ENCODE assay signal across 19 cellular contexts in genomic region chr3:154872089-154872488, GRCh38.
DNase-seq lines count a peak whose midpoint lies in the region; ATAC-seq and TF ChIP-seq lines count a peak whose summit lies in the region.
"Had no signal": no experiment of that assay in that cellular context is flagged by ENCODE, and none has a peak within 500 bp of the region (broad histone marks: within the 10 kb centered on the region; RNA-seq: fewer than 3 reads in every experiment).

No MANE protein-coding gene starts in this region.

- H3K4me1 ChIP-seq in uterus, result no peaks in the 10 kb centered on the region

- peaks cover 6% of the 10 kb centered on the region for H3K4me1 Mint-ChIP-seq in nephron
- H3K4me1 Mint-ChIP-seq in activated T-helper 2 cell treated with anti-CD3 and anti-CD28 coated beads, Interferon-gamma antibody, Interleukin-2, Interleukin-4, amounts not matched to agents 10 μg/mL and 5 μg/mL and 100 μg/mL, durations not matched to agents 14 hours and 24 hours and 36 hours (ENCODE audit: low read depth), result no peaks in the 10 kb centered on the region

- no peak for ATAC-seq in activated naive CD4-positive, alpha-beta T cell treated with anti-CD3 and anti-CD28 coated beads, Interleukin-2, amount 50 U/mL, for 72 hours
- ATAC-seq: HepG2, PC-3 had no signal

- no peaks in the 10 kb centered on the region for H3K9me3 Mint-ChIP-seq in nephron
- no peaks in the 10 kb centered on the region for H3K9me3 Mint-ChIP-seq in activated T-helper 2 cell treated with anti-CD3 and anti-CD28 coated beads, Interferon-gamma antibody, Interleukin-2, Interleukin-4, amounts not matched to agents 10 μg/mL and 5 μg/mL and 100 μg/mL, durations not matched to agents 14 hours and 24 hours and 36 hours
- peaks cover 4 to 9% of the 10 kb centered on the region in 2 donors for H3K9me3 Mint-ChIP-seq in activated naive CD4-positive, alpha-beta T cell treated with anti-CD3 and anti-CD28 coated beads, Interleukin-2, amount 50 U/mL, for 72 hours
- H3K9me3 Mint-ChIP-seq: HFFc6 had no signal

- no peak overlapping the region for H3K4me3 Mint-ChIP-seq in nephron
- no peak overlapping the region for H3K4me3 Mint-ChIP-seq in activated T-helper 2 cell treated with anti-CD3 and anti-CD28 coated beads, Interferon-gamma antibody, Interleukin-2, Interleukin-4, amounts not matched to agents 10 μg/mL and 5 μg/mL and 100 μg/mL, durations not matched to agents 14 hours and 24 hours and 36 hours (ENCODE audit: low read depth)
- H3K4me3 Mint-ChIP-seq: CD14-positive monocyte, HFFc6 had no signal

- peak; percentile 6 for DNase-seq in DMS153 (lab: John Stamatoyannopoulos, UW)
- DNase-seq in DMS153 treated with DMSO at 0.1 percent for 48 hours (lab: John Stamatoyannopoulos, UW; ENCODE audit: unreplicated experiment), result no peak
- peak; percentile 93 for DNase-seq in amniotic epithelial cell (ENCODE audit: low read depth)
- DNase-seq in NCI-H524 treated with DMSO at 0.1 percent for 48 hours (lab: John Stamatoyannopoulos, UW), result no peak
- no peak for DNase-seq in uterus
- no peak for DNase-seq in activated T-helper 2 cell treated with anti-CD3 and anti-CD28 coated beads, Interferon-gamma antibody, Interleukin-2, Interleukin-4, amounts not matched to agents 10 μg/mL and 5 μg/mL and 100 μg/mL, durations not matched to agents 14 hours and 24 hours and 36 hours (ENCODE audit: low spot score)
- no peak for DNase-seq in activated naive CD4-positive, alpha-beta T cell treated with anti-CD3 and anti-CD28 coated beads, Interleukin-2, amount 50 U/mL, for 72 hours (ENCODE audit: low spot score in 2 of 2)
- DNase-seq: HFFc6, MM.1S, NCI-H1092 treated with DMSO at 0.1 percent for 48 hours, NCI-H1694, NCI-H2227 treated with DMSO at 0.1 percent for 48 hours, NCI-H510A treated with DMSO at 0.1 percent for 48 hours, NCI-H82, PC-3 had no signal

- no peak for TF ChIP-seq CTCF in nephron (IDR thresholded peaks at IDR 0.05; ENCODE audit: unreplicated experiment in 3 of 3)
- no peak for TF ChIP-seq CTCF in uterus (IDR thresholded peaks at IDR 0.05)

- no peaks in the 10 kb centered on the region for H3K36me3 Mint-ChIP-seq in nephron (ENCODE audit: low read depth)
- no peaks in the 10 kb centered on the region for H3K36me3 Mint-ChIP-seq in activated T-helper 2 cell treated with anti-CD3 and anti-CD28 coated beads, Interferon-gamma antibody, Interleukin-2, Interleukin-4, amounts not matched to agents 10 μg/mL and 5 μg/mL and 100 μg/mL, durations not matched to agents 14 hours and 24 hours and 36 hours (ENCODE audit: low read depth)
- H3K36me3 Mint-ChIP-seq in activated naive CD4-positive, alpha-beta T cell treated with anti-CD3 and anti-CD28 coated beads, Interleukin-2, amount 50 U/mL, for 72 hours, result no peaks in the 10 kb centered on the region
- H3K36me3 Mint-ChIP-seq: CD14-positive monocyte had no signal

- H3K27ac ChIP-seq in uterus, result no peak overlapping the region
- H3K27ac ChIP-seq: 22Rv1 had no signal

- intact Hi-C loops in uterus (cut with DNase I; ENCODE audit: low total_unique reads), result no loop called here
- intact Hi-C loops in activated T-helper 2 cell treated with anti-CD3 and anti-CD28 coated beads, Interferon-gamma antibody, Interleukin-2, Interleukin-4, amounts not matched to agents 10 μg/mL and 5 μg/mL and 100 μg/mL, durations not matched to agents 14 hours and 24 hours and 36 hours (cut with micrococcal nuclease), result no loop called here

- no peaks in the 10 kb centered on the region for H3K36me3 ChIP-seq in uterus

- no peaks in the 10 kb centered on the region for H3K27me3 ChIP-seq in uterus

- no peaks in the 10 kb centered on the region for H3K9me3 ChIP-seq in uterus

- peaks cover 3% of the 10 kb centered on the region for H3K27me3 Mint-ChIP-seq in nephron (ENCODE audit: low read depth)
- no peaks in the 10 kb centered on the region for H3K27me3 Mint-ChIP-seq in activated T-helper 2 cell treated with anti-CD3 and anti-CD28 coated beads, Interferon-gamma antibody, Interleukin-2, Interleukin-4, amounts not matched to agents 10 μg/mL and 5 μg/mL and 100 μg/mL, durations not matched to agents 14 hours and 24 hours and 36 hours (ENCODE audit: low read depth)

- H3K4me3 ChIP-seq in uterus, result no peak overlapping the region

- H3K27ac Mint-ChIP-seq in nephron, result peak overlapping the region in 2 of 3 experiments; percentile 11 to 68
- no peak overlapping the region for H3K27ac Mint-ChIP-seq in activated T-helper 2 cell treated with anti-CD3 and anti-CD28 coated beads, Interferon-gamma antibody, Interleukin-2, Interleukin-4, amounts not matched to agents 10 μg/mL and 5 μg/mL and 100 μg/mL, durations not matched to agents 14 hours and 24 hours and 36 hours
- no peak overlapping the region for H3K27ac Mint-ChIP-seq in activated naive CD4-positive, alpha-beta T cell treated with anti-CD3 and anti-CD28 coated beads, Interleukin-2, amount 50 U/mL, for 72 hours
- H3K27ac Mint-ChIP-seq: CD14-positive monocyte, HFFc6 had no signal

- no peak for TF ChIP-seq POLR2A in uterus (IDR thresholded peaks at IDR 0.05)

Comparison
In these comparisons a context has a peak if more than half of its experiments do, and no peak if none do; other contexts are left out.
1. DNase-seq: peak in DMS153 (single experiment) and amniotic epithelial cell (single experiment); none in DMS153 treated with DMSO at 0.1 percent for 48 hours (single experiment), NCI-H524 treated with DMSO at 0.1 percent for 48 hours (single experiment), uterus (0 of 2), activated T-helper 2 cell treated with anti-CD3 and anti-CD28 coated beads, Interferon-gamma antibody, Interleukin-2, Interleukin-4, amounts not matched to agents 10 μg/mL and 5 μg/mL and 100 μg/mL, durations not matched to agents 14 hours and 24 hours and 36 hours (single experiment) and activated naive CD4-positive, alpha-beta T cell treated with anti-CD3 and anti-CD28 coated beads, Interleukin-2, amount 50 U/mL, for 72 hours (0 of 2).
2. H3K27ac Mint-ChIP-seq: peak in nephron (2 of 3); none in activated T-helper 2 cell treated with anti-CD3 and anti-CD28 coated beads, Interferon-gamma antibody, Interleukin-2, Interleukin-4, amounts not matched to agents 10 μg/mL and 5 μg/mL and 100 μg/mL, durations not matched to agents 14 hours and 24 hours and 36 hours (single experiment) and activated naive CD4-positive, alpha-beta T cell treated with anti-CD3 and anti-CD28 coated beads, Interleukin-2, amount 50 U/mL, for 72 hours (0 of 2).